29 cellular contexts compared by ENCODE assay signal in the genomic region with DNA sequence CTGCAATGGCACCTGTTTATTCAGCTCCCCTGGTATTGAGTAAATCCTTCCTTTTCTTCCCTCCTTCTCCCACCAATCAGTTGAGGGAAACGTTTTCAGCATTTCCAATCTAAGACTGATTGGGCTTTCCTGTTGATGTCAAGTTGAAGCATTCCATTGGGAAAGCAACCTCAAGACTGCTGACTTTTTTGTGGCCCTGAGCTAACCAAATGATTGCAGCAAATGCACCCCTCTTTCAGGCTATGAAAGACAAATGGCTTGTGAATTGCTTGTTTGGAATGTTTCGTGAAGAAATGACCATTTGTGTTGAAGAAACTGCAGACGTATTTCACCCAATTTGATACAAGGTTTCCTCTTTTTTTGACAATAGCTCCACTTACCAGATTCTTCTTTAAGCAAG.
"Had no signal": no experiment of that assay in that cellular context is flagged by ENCODE, and none has a peak within 500 bp of the region (broad histone marks: within the 10 kb centered on the region; RNA-seq: fewer than 3 reads in every experiment).

No MANE protein-coding gene starts in this region.

- H3K27me3 ChIP-seq: neutrophil, ovary, right lobe of liver, sigmoid colon, stomach, thyroid gland, tibial nerve, upper lobe of left lung, vagina had no signal

- H3K27ac ChIP-seq: neutrophil, ovary, parathyroid adenoma, psoas muscle, right lobe of liver, sigmoid colon, stomach, thoracic aorta, thyroid gland, tibial nerve, upper lobe of left lung, vagina had no signal

- H3K27ac Mint-ChIP-seq: natural killer cell; progenitor cell of endocrine pancreas; stimulated activated effector memory CD8-positive, alpha-beta T cell treated with anti-CD3 and anti-CD28 coated beads, Interleukin-12 subunit alpha, Interleukin-12 subunit beta, amount 100 ng/mL, for 72 hours; stimulated activated naive B cell treated with anti-CD40 and anti-IgM and Interleukin-4, amounts not matched to agents 10 μg/mL and 1 μg/mL and 100 μg/mL, for 72 hours; stimulated activated naive CD8-positive, alpha-beta T cell treated with anti-CD3 and anti-CD28 coated beads, Interleukin-15, Interleukin-2, amounts not matched to agents 100 ng/mL and 50 ng/mL, for 24 hours had no signal

- H3K79me2 ChIP-seq: parathyroid adenoma had no signal

- H3K36me3 Mint-ChIP-seq: natural killer cell; stimulated activated effector memory CD8-positive, alpha-beta T cell treated with anti-CD3 and anti-CD28 coated beads, Interleukin-12 subunit alpha, Interleukin-12 subunit beta, amount 100 ng/mL, for 72 hours; stimulated activated naive B cell treated with anti-CD40 and anti-IgM and Interleukin-4, amounts not matched to agents 10 μg/mL and 1 μg/mL and 100 μg/mL, for 72 hours had no signal

- H3K4me3 ChIP-seq: ovary, psoas muscle, right lobe of liver, sigmoid colon, stomach, thoracic aorta, thyroid gland, tibial nerve, upper lobe of left lung, vagina had no signal

- H3K9me3 ChIP-seq: neutrophil, ovary, psoas muscle, right lobe of liver, sigmoid colon, stomach, thoracic aorta, thyroid gland, tibial nerve, upper lobe of left lung, vagina had no signal

- H3K4me1 Mint-ChIP-seq: natural killer cell; neural crest cell; stimulated activated effector memory CD8-positive, alpha-beta T cell treated with anti-CD3 and anti-CD28 coated beads, Interleukin-12 subunit alpha, Interleukin-12 subunit beta, amount 100 ng/mL, for 72 hours; stimulated activated naive B cell treated with anti-CD40 and anti-IgM and Interleukin-4, amounts not matched to agents 10 μg/mL and 1 μg/mL and 100 μg/mL, for 72 hours had no signal

- DNase-seq: natural killer cell; nucleus accumbens; ovary; posterior cingulate gyrus; psoas muscle; right cardiac atrium; right lobe of liver; sigmoid colon; small intestine; stimulated activated CD4-positive, alpha-beta T cell treated with anti-CD3 and anti-CD28 coated beads, Interleukin-15, amount 100 ng/mL, for 24 hours; stimulated activated CD4-positive, alpha-beta T cell treated with anti-CD3 and anti-CD28 coated beads, Interleukin-2, amount 100 ng/mL, for 24 hours; stimulated activated CD4-positive, alpha-beta T cell treated with anti-CD3 and anti-CD28 coated beads, Interleukin-2, amount 100 ng/mL, for 48 hours; stimulated activated CD4-positive, alpha-beta T cell treated with anti-CD3 and anti-CD28 coated beads, Interleukin-4, amount 100 ng/mL, for 24 hours; stimulated activated naive B cell treated with anti-CD40 and anti-IgM and Interleukin-4, amounts not matched to agents 10 μg/mL and 1 μg/mL and 100 μg/mL, for 72 hours; stimulated activated naive CD4-positive, alpha-beta T cell treated with Interleukin-2 at 50 U/mL for 16 hours; stomach; thyroid gland; trophoblast cell; upper lobe of left lung had no signal

- H2AFZ ChIP-seq: parathyroid adenoma had no signal

- H3K9me3 Mint-ChIP-seq: natural killer cell; nephron; neural crest cell; stimulated activated effector memory CD8-positive, alpha-beta T cell treated with anti-CD3 and anti-CD28 coated beads, Interleukin-12 subunit alpha, Interleukin-12 subunit beta, amount 100 ng/mL, for 72 hours; stimulated activated naive CD8-positive, alpha-beta T cell treated with anti-CD3 and anti-CD28 coated beads, Interleukin-15, Interleukin-2, amounts not matched to agents 100 ng/mL and 50 ng/mL, for 24 hours had no signal

- H3K4me3 Mint-ChIP-seq: natural killer cell; nephron; neural crest cell; stimulated activated effector memory CD8-positive, alpha-beta T cell treated with anti-CD3 and anti-CD28 coated beads, Interleukin-12 subunit alpha, Interleukin-12 subunit beta, amount 100 ng/mL, for 72 hours; stimulated activated naive B cell treated with anti-CD40 and anti-IgM and Interleukin-4, amounts not matched to agents 10 μg/mL and 1 μg/mL and 100 μg/mL, for 72 hours; stimulated activated naive CD8-positive, alpha-beta T cell treated with anti-CD3 and anti-CD28 coated beads, Interleukin-15, Interleukin-2, amounts not matched to agents 100 ng/mL and 50 ng/mL, for 24 hours had no signal

- H3K4me1 ChIP-seq: parathyroid adenoma, psoas muscle, right lobe of liver, sigmoid colon, stomach, thyroid gland, tibial nerve, upper lobe of left lung, vagina had no signal

- H3K27me3 Mint-ChIP-seq: progenitor cell of endocrine pancreas had no signal

- H3K36me3 ChIP-seq: neutrophil, ovary, right lobe of liver, sigmoid colon, stomach, thoracic aorta, thyroid gland, tibial nerve, upper lobe of left lung, vagina had no signal
